ENCODE assay signal across 15 cellular contexts in the genomic region with DNA sequence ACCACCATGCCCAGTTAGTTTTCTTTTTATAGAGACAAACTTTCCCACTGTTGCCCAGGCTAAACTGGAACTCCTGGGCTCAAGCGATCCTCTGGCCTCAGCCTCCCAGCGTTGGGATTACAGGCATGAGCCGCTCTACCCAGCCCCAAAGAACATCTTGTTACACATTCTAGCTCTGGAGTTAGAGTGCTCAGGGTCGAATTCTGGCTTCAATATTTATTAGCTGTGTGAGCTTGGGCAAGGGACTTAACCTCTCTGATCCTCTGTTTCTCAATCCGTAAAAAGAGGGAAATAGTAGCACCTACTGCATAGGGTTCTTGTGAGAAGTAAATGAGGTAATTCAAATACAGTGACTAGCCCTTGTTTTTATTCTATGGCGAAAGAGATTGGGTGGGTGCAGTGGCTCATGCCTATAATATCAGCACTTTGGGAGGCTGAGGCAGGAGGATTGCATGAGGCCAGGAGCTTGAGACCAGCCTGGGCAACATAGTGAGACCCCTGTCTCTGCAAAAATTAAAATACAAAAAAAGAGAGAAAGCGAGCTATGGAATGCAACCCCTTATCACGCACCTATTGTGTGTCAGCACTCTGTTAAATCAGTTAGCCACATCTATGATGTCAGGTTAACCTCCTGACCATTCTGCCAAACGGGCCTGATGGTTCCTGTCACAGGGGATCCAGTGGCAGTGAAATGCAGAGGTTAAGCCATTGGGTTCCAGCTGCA. TPM values are rescaled to one million over a fixed set of nuclear protein-coding genes. Genes with fewer than 3 reads are reported as not detected.
DNase-seq lines count a peak whose midpoint lies in the region; ATAC-seq and TF ChIP-seq lines count a peak whose summit lies in the region.
"Had no signal": no experiment of that assay in that cellular context is flagged by ENCODE, and none has a peak within 500 bp of the region (broad histone marks: within the 10 kb centered on the region; RNA-seq: fewer than 3 reads in every experiment).

No MANE protein-coding gene starts in this region.

- H3K23ac ChIP-seq in mesendoderm (ENCODE audit: low read length): no peak overlapping the region

- POLR2A ChIA-PET in T-cell (lab: Charles Lee): no interaction called here

- H3K27me3 ChIP-seq in BLaER1 treated with 17β-estradiol and CSF1 and Interleukin-3, amounts not matched to agents 10 nM and 100 nM: no peaks in the 10 kb centered on the region
- no peaks in the 10 kb centered on the region for H3K27me3 ChIP-seq in mesendoderm (ENCODE audit: insufficient read depth, low read length, poor library complexity)
- H3K27me3 ChIP-seq: tibial nerve had no signal

- no peaks in the 10 kb centered on the region for H3K27me3 Mint-ChIP-seq in T-cell

- H3K9me3 ChIP-seq in BLaER1 treated with 17β-estradiol and CSF1 and Interleukin-3, amounts not matched to agents 10 nM and 100 nM (replicated peaks in 1 of 11): peaks cover 5 to 8% (median 6%) of the 10 kb centered on the region in 11 experiments; a peak in 21 of 22 replicates
- H3K9me3 ChIP-seq: tibial nerve had no signal

- peaks cover 9% of the 10 kb centered on the region for H3K36me3 Mint-ChIP-seq in T-cell

- TF ChIP-seq CTCF in GM20000 (IDR thresholded peaks at IDR 0.05; ENCODE audit: extremely low read depth, missing control alignments): no peak

- no peak overlapping the region for H2BK120ac ChIP-seq in mesendoderm (ENCODE audit: low read depth, low read length)

- no peaks in the 10 kb centered on the region for H3K79me1 ChIP-seq in mesendoderm (ENCODE audit: low read length)

- peaks cover 0 to 1% (median 0%) of the 10 kb centered on the region in 11 experiments; a peak in 2 of 22 replicates for H3K36me3 ChIP-seq in BLaER1 treated with 17β-estradiol and CSF1 and Interleukin-3, amounts not matched to agents 10 nM and 100 nM
- no peaks in the 10 kb centered on the region for H3K36me3 ChIP-seq in mesendoderm (ENCODE audit: control insufficient read depth, insufficient read depth, low read length)
- H3K36me3 ChIP-seq: tibial nerve had no signal

- H2BK15ac ChIP-seq in mesendoderm (replicated peaks; ENCODE audit: low read depth): no peak overlapping the region

- H3K4me1 Mint-ChIP-seq in T-cell: peaks cover 47 to 65% (median 57%) of the 10 kb centered on the region in 3 donors

- peak overlapping the region; percentile 65 to 90 (median 83) for H3K4me2 ChIP-seq in BLaER1 treated with 17β-estradiol and CSF1 and Interleukin-3, amounts not matched to agents 10 nM and 100 nM
- no peak overlapping the region for H3K4me2 ChIP-seq in mesendoderm (ENCODE audit: low read length)

- peaks cover 77 to 100% (median 96%) of the 10 kb centered on the region in 10 experiments for H3K4me1 ChIP-seq in BLaER1 treated with 17β-estradiol and CSF1 and Interleukin-3, amounts not matched to agents 10 nM and 100 nM
- H3K4me1 ChIP-seq in mesendoderm (ENCODE audit: control insufficient read depth, low read depth, low read length): peaks cover 4% of the 10 kb centered on the region

- H4K8ac ChIP-seq in mesendoderm (ENCODE audit: low read depth, low read length): no peak overlapping the region

- peak overlapping the region in 10 of 11 experiments; percentile 26 to 86 (median 82); a peak in 19 of 22 replicates for H3K9ac ChIP-seq in BLaER1 treated with 17β-estradiol and CSF1 and Interleukin-3, amounts not matched to agents 10 nM and 100 nM
- H3K9ac ChIP-seq in mesendoderm (ENCODE audit: low read length): no peak overlapping the region

- no peaks in the 10 kb centered on the region for H4K20me1 ChIP-seq in BLaER1 treated with 17β-estradiol and CSF1 and Interleukin-3, amounts not matched to agents 10 nM and 100 nM

- H3K27ac Mint-ChIP-seq in T-cell: peak overlapping the region; percentile 88 to 91

- no peak overlapping the region for H4K5ac ChIP-seq in mesendoderm (ENCODE audit: low read length)

- no peak overlapping the region for H3K56ac ChIP-seq in mesendoderm (ENCODE audit: low read length)

- no peaks in the 10 kb centered on the region for H3K9me3 Mint-ChIP-seq in T-cell

- DNase-seq in T-cell: no peak
- peak; percentile 22 for DNase-seq in mesendoderm
- no peak for DNase-seq in stimulated activated CD4-positive, alpha-beta T cell treated with anti-CD3 and anti-CD28 coated beads, Interleukin-2, amount 100 ng/mL, for 48 hours
- DNase-seq in GM20000 (ENCODE audit: low spot score): no peak
- DNase-seq: activated T-cell treated with anti-CD3 and anti-CD28 coated beads, Interleukin-2, amount 50 U/mL, for 4 hours; amygdala; midbrain; NCI-H1105 treated with DMSO at 0.1 percent for 48 hours; nucleus accumbens; right cardiac atrium; stimulated activated CD4-positive, alpha-beta T cell treated with anti-CD3 and anti-CD28 coated beads, Interleukin-1b, Interleukin-23, amount 100 ng/mL, for 48 hours had no signal

- no CpG with 5 or more reads among the region's 9 CpGs for WGBS in mesendoderm (ENCODE audit: extremely low coverage, insufficient coverage, low lambda C conversion rate)

- no peak overlapping the region for H2AK5ac ChIP-seq in mesendoderm (ENCODE audit: low read length)

- H3K18ac ChIP-seq in mesendoderm (ENCODE audit: low read length): no peak overlapping the region

- H2BK5ac ChIP-seq in mesendoderm (ENCODE audit: low read length): no peak overlapping the region

- peak overlapping the region in 9 of 11 experiments; percentile 91 to 97 (median 94); a peak in 18 of 22 replicates for H3K27ac ChIP-seq in BLaER1 treated with 17β-estradiol and CSF1 and Interleukin-3, amounts not matched to agents 10 nM and 100 nM
- no peak overlapping the region for H3K27ac ChIP-seq in mesendoderm (ENCODE audit: low read depth, low read length)
- H3K27ac ChIP-seq: tibial nerve had no signal

- peak overlapping the region in 2 of 3 donors; percentile 63 to 86 for H3K4me3 Mint-ChIP-seq in T-cell

- no peak for ATAC-seq in T-cell (replicated peaks in 1 of 4)
- ATAC-seq in GM21576 (IDR thresholded peaks at IDR 0.05; ENCODE audit: unreplicated experiment): no peak
- ATAC-seq: right cardiac atrium had no signal

- H3K4me3 ChIP-seq in BLaER1 treated with 17β-estradiol and CSF1 and Interleukin-3, amounts not matched to agents 10 nM and 100 nM: peak overlapping the region in 7 of 10 experiments; percentile 28 to 49 (median 42); a peak in 12 of 20 replicates
- peak overlapping the region; percentile 30; the same call in 1 of the 2 replicates for H3K4me3 ChIP-seq in GM08714 (ENCODE audit: low read length)
- no peak overlapping the region for H3K4me3 ChIP-seq in mesendoderm (ENCODE audit: low read length)
- H3K4me3 ChIP-seq: tibial nerve had no signal

- no peaks in the 10 kb centered on the region for H3K79me2 ChIP-seq in mesendoderm (ENCODE audit: control insufficient read depth, insufficient read depth, low read length)

- H3K4ac ChIP-seq in mesendoderm (ENCODE audit: low read depth, low read length): no peak overlapping the region

- CTCF ChIA-PET in T-cell (lab: Charles Lee): interaction anchor here in 1 of 2 donors (1.1 kb wide), 1 partner anchor 20 kb away, joined by 3 read pairs; a partner anchor contains a TSS

RNA-seq across cellular contexts. Expression of a gene that starts 19.7 kb away (rescaled TPM):
- 10 to 100 TPM; 26.3 to 49.8 (median 31.3) TPM for total RNA-seq in T-cell
- polyA plus RNA-seq in mesendoderm (2013, experiment 1 of 2): 4.5 TPM
- 4.5 TPM for polyA plus RNA-seq in mesendoderm (2013, experiment 2 of 2)
